33 cellular contexts compared by ENCODE assay signal in genomic region chr4:10040049-10040892, GRCh38.
"Had no signal": no experiment of that assay in that cellular context is flagged by ENCODE, and none has a peak within 500 bp of the region (broad histone marks: within the 10 kb centered on the region; RNA-seq: fewer than 3 reads in every experiment).

No MANE protein-coding gene starts in this region.

- H3K4me3 ChIP-seq: colonic mucosa, dorsolateral prefrontal cortex, heart left ventricle, left ventricle myocardium inferior, lung, mucosa of descending colon, skin epidermis, stomach, thyroid gland, upper lobe of right lung had no signal

- ATAC-seq: activated T-cell treated with anti-CD3 and anti-CD28 coated beads, Interleukin-2, amount 50 U/mL, for 72 hours; effector memory CD8-positive, alpha-beta T cell; esophagus mucosa; heart left ventricle; mucosa of descending colon; natural killer cell treated with Interleukin-12 subunit alpha and Interleukin-12 subunit beta and Interleukin-15 and Interleukin-18, amount 100 ng/mL, for 72 hours; sciatic nerve; stimulated activated memory B cell treated with anti-CD40 and anti-IgM and Interleukin-4, amounts not matched to agents 10 μg/mL and 1 μg/mL and 100 μg/mL, for 72 hours; upper lobe of right lung had no signal

- DNase-seq: activated CD4-positive, alpha-beta memory T cell treated with anti-CD3 and anti-CD28 coated beads for 36 hours; activated CD4-positive, alpha-beta T cell treated with anti-CD3 and anti-CD28 coated beads, Interleukin-2, amount 10 ng/mL, durations not matched to agents 24 days and 14 days; activated CD4-positive, CD25-positive, alpha-beta regulatory T cell treated with anti-CD3 and anti-CD28 coated beads, Interleukin-2, amount 50 U/mL, for 72 hours; activated effector memory CD4-positive, alpha-beta T cell treated with Interleukin-2 at 50 U/mL for 16 hours; activated naive CD4-positive, alpha-beta T cell treated with Interleukin-2 at 50 U/mL for 16 hours; activated T-cell treated with anti-CD3 and anti-CD28 coated beads for 4 hours; activated T-cell treated with anti-CD3 and anti-CD28 coated beads, Interleukin-2, amount 50 U/mL, for 72 hours; anterior cingulate cortex; colonic mucosa; dorsolateral prefrontal cortex; effector memory CD8-positive, alpha-beta T cell; foreskin fibroblast; heart left ventricle; hypothalamus; immature natural killer cell; kidney glomerular epithelial cell; left ventricle myocardium inferior; mesendoderm; mucosa of descending colon; retina; stimulated activated CD4-positive, alpha-beta T cell treated with anti-CD3 and anti-CD28 coated beads, Interleukin-1b, Interleukin-23, amount 100 ng/mL, for 48 hours; stimulated activated CD4-positive, alpha-beta T cell treated with anti-CD3 and anti-CD28 coated beads, Interleukin-4, amount 100 ng/mL, for 4 hours; stimulated activated CD8-positive, alpha-beta memory T cell treated with anti-CD3 and anti-CD28 coated beads, Interleukin-4, amount 100 ng/mL, for 48 hours; stomach; T-helper 9 cell; thyroid gland; upper lobe of right lung had no signal
